8 cellular contexts compared by ENCODE assay signal in genomic region chr10:13100349-13101294, GRCh38. TPM values are rescaled to one million over a fixed set of nuclear protein-coding genes. Genes with fewer than 3 reads are reported as not detected.
DNase-seq lines count a peak whose midpoint lies in the region; ATAC-seq and TF ChIP-seq lines count a peak whose summit lies in the region.

No MANE protein-coding gene starts in this region.

- no peak overlapping the region for H3K27ac ChIP-seq in HL-60 (replicated peaks)
- H3K27ac ChIP-seq in esophagus (ENCODE audit: low read depth in 2 of 2, low read length in 1 of 2): peak overlapping the region; percentile 91 to 97
- H3K27ac ChIP-seq in upper lobe of left lung: peak overlapping the region; percentile 92 to 97 (median 96)

- ATAC-seq in GM21390 (IDR thresholded peaks at IDR 0.05; ENCODE audit: unreplicated experiment): peak; percentile 31
- peak; percentile 46 to 49 for ATAC-seq in upper lobe of left lung (ENCODE audit: low FRiP score in 2 of 2)

- peak in 1 of 4 donors; percentile 7 for TF ChIP-seq POLR2A in upper lobe of left lung (IDR thresholded peaks at IDR 0.05)

- DNase-seq in EH (ENCODE audit: low read depth): peak; percentile 47
- DNase-seq in HL-60 (ENCODE audit: low read depth in 1 of 2, low spot score in 1 of 2): no peak
- peak; percentile 33 to 45 for DNase-seq in activated CD4-positive, alpha-beta T cell treated with anti-CD3 and anti-CD28 coated beads, Interleukin-2, amount 50 U/mL, for 48 hours
- peak; percentile 41 for DNase-seq in myocyte (ENCODE audit: low read depth)
- DNase-seq in upper lobe of left lung: peak in 1 of 2 donors; percentile 31
- DNase-seq in NCI-H1092 (lab: John Stamatoyannopoulos, UW): no peak

- H3K4me1 ChIP-seq in esophagus (ENCODE audit: control insufficient read depth in 2 of 2, insufficient read depth in 2 of 2, low read length in 1 of 2) (peaks cover 0 to 4% of the 10 kb centered on the region in 2 donors), upper lobe of left lung (peaks cover 4 to 29% (median 26%) of the 10 kb centered on the region in 4 donors)

- H3K9me3 ChIP-seq in esophagus (ENCODE audit: control insufficient read depth in 2 of 2, insufficient read depth in 1 of 2, low read depth in 1 of 2, low read length in 1 of 2) (no peaks in the 10 kb centered on the region), upper lobe of left lung (no peaks in the 10 kb centered on the region)

- H3K27me3 ChIP-seq in HL-60 (ENCODE audit: insufficient read depth, poor library complexity, severe bottlenecking) (peaks cover 3% of the 10 kb centered on the region), esophagus (ENCODE audit: control insufficient read depth in 1 of 2, insufficient read depth in 2 of 2, low read length in 2 of 2) (no peaks in the 10 kb centered on the region), upper lobe of left lung (no peaks in the 10 kb centered on the region)

- TF ChIP-seq CTCF in HL-60 (IDR thresholded peaks at IDR 0.05; ENCODE audit: insufficient read depth, low read length) (no peak), upper lobe of left lung (IDR thresholded peaks at IDR 0.05) (peak in 1 of 6 experiments; percentile 7)

- peak overlapping the region; percentile 30; the same call in 1 of the 2 replicates for H3K4me3 ChIP-seq in HL-60 (replicated peaks; ENCODE audit: insufficient read depth, low read length)
- H3K4me3 ChIP-seq in esophagus (ENCODE audit: low read depth in 1 of 2, low read length in 2 of 2): peak overlapping the region; percentile 88 to 89
- H3K4me3 ChIP-seq in upper lobe of left lung: peak overlapping the region; percentile 80 to 99 (median 87)

- WGBS in esophagus, 2 donors: 2 to 3% methylated on average over 28 to 35 of the region's 35 CpGs
- WGBS in upper lobe of left lung, 2 donors: 7 to 8% methylated on average over 15 to 22 of the region's 35 CpGs

- TF ChIP-seq EP300 in upper lobe of left lung (IDR thresholded peaks at IDR 0.05): no peak

- H3K36me3 ChIP-seq in esophagus (ENCODE audit: control insufficient read depth in 2 of 2, insufficient read depth in 2 of 2, low read length in 1 of 2) (no peaks in the 10 kb centered on the region), upper lobe of left lung (no peaks in the 10 kb centered on the region)

RNA-seq across cellular contexts. Expression of gene OPTN, which starts 0.7 kb away (rescaled TPM):
- polyA plus RNA-seq in esophagus: 10 to 100 TPM; 29.1 to 34.2 TPM
- total RNA-seq in myocyte (75.2 and 77.3 TPM in 2 replicates), upper lobe of left lung (10 to 100 TPM; 35.3 to 60.1 (median 52.2) TPM)
- 135 TPM for polyA plus RNA-seq in myocyte (2012)

Comparison
In these comparisons a context has a peak if more than half of its experiments do, and no peak if none do; other contexts are left out.
1. DNase-seq: peak in EH (single experiment), activated CD4-positive, alpha-beta T cell treated with anti-CD3 and anti-CD28 coated beads, Interleukin-2, amount 50 U/mL, for 48 hours (2 of 2) and myocyte (single experiment); none in HL-60 (0 of 2) and NCI-H1092 (single experiment).
2. H3K4me3 ChIP-seq: peak in every context shown above with its lines; median percentile 88 in esophagus; 87 in upper lobe of left lung; 30 in HL-60.